ENCODE assay signal across 18 cellular contexts in the genomic region with DNA sequence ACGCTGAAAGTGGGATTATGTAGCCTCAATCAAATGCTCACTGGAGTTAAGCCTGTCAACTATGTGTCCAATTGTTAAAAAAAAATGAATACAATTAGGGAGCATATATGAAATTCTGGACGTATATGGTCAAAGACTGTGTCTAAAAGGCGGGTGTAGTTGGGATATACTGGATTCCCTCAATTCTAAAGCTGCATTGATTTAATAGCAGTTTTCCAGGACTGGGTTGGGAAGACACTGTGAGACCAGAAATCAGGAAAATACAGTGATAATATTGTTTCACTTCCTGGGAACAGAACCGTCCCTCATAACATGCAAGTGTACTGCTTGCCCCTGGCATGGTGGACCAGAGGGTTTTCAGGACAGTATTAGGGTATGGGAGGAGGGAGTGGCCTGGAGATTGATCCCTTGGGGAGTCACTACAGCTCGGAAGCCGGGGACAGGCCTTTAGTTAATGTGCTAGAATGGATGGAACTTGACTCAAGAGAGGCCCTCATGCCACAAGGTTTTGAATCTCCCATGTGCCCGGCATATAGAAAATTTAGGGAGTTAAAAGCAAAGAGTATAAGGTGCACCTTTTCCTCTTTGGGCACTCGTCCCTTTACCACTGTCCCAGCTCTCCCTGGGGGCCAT.
DNase-seq lines count a peak whose midpoint lies in the region; TF ChIP-seq lines count a peak whose summit lies in the region.
"Had no signal": no experiment of that assay in that cellular context is flagged by ENCODE, and none has a peak within 500 bp of the region (broad histone marks: within the 10 kb centered on the region; RNA-seq: fewer than 3 reads in every experiment).

No MANE protein-coding gene starts in this region.

- H3K36me3 ChIP-seq in BLaER1 treated with 17β-estradiol and CSF1 and Interleukin-3, amounts not matched to agents 10 nM and 100 nM = no peaks in the 10 kb centered on the region
- H3K36me3 ChIP-seq: cardiac muscle cell, HAP-1 had no signal

- H3K4me3 Mint-ChIP-seq in nephron = no peak overlapping the region
- H3K4me3 Mint-ChIP-seq: activated B cell treated with CpG ODN at 0.5 μM for 24 hours; activated CD8-positive, alpha-beta T cell treated with anti-CD3 and anti-CD28 coated beads, Interleukin-2, amount 10 ng/mL, durations not matched to agents 7 days and 5 days; T-helper 2 cell treated with Interferon-gamma antibody and Interleukin-4, amounts not matched to agents 5 μg/mL and 100 μg/mL, for 36 hours had no signal

- H3K27me3 Mint-ChIP-seq in nephron (ENCODE audit: low read depth) = no peaks in the 10 kb centered on the region
- H3K27me3 Mint-ChIP-seq: activated B cell treated with CpG ODN at 0.5 μM for 24 hours had no signal

- H3K4me1 Mint-ChIP-seq in nephron = peaks cover 89% of the 10 kb centered on the region

- peaks cover 0 to 3% (median 0%) of the 10 kb centered on the region in 11 experiments; a peak in 2 of 22 replicates for H3K9me3 ChIP-seq in BLaER1 treated with 17β-estradiol and CSF1 and Interleukin-3, amounts not matched to agents 10 nM and 100 nM (replicated peaks in 1 of 11)
- H3K9me3 ChIP-seq: HAP-1 had no signal

- no peaks in the 10 kb centered on the region for H3K36me3 Mint-ChIP-seq in nephron (ENCODE audit: low read depth)

- peak overlapping the region in 9 of 11 experiments; percentile 19 to 92 (median 83); a peak in 8 of 22 replicates for H3K27ac ChIP-seq in BLaER1 treated with 17β-estradiol and CSF1 and Interleukin-3, amounts not matched to agents 10 nM and 100 nM
- H3K27ac ChIP-seq in coronary artery = peak overlapping the region; percentile 1 to 59
- peak overlapping the region; percentile 66 for H3K27ac ChIP-seq in substantia nigra (ENCODE audit: low read depth, low read length, poor library complexity, severe bottlenecking)
- H3K27ac ChIP-seq: SK-N-MC had no signal

- peak; percentile 59 for DNase-seq in coronary artery (ENCODE audit: low spot score)
- DNase-seq in substantia nigra (lab: John Stamatoyannopoulos, UW) = no peak
- no peak for DNase-seq in Ammon's horn (ENCODE audit: low spot score)
- DNase-seq in mesenteric fat pad (ENCODE audit: low spot score) = no peak
- no peak for DNase-seq in activated gamma-delta T cell treated with Interleukin-2 at 50 U/mL for 16 hours
- DNase-seq in GM19238 (ENCODE audit: insufficient read length, low spot score) = no peak
- DNase-seq: activated B cell treated with CpG ODN at 0.5 μM for 24 hours; activated CD8-positive, alpha-beta T cell treated with anti-CD3 and anti-CD28 coated beads, Interleukin-2, amount 10 ng/mL, durations not matched to agents 7 days and 5 days; effector CD8-positive, alpha-beta T cell; NCI-H1436 treated with DMSO at 0.1 percent for 48 hours; NCI-H2171; PC-3 had no signal

- peak overlapping the region; percentile 66 to 89 (median 81) for H3K4me2 ChIP-seq in BLaER1 treated with 17β-estradiol and CSF1 and Interleukin-3, amounts not matched to agents 10 nM and 100 nM

- peak overlapping the region in 2 of 3 experiments; percentile 97 to 100 for H3K27ac Mint-ChIP-seq in nephron
- H3K27ac Mint-ChIP-seq: activated B cell treated with CpG ODN at 0.5 μM for 24 hours; activated CD8-positive, alpha-beta T cell treated with anti-CD3 and anti-CD28 coated beads, Interleukin-2, amount 10 ng/mL, durations not matched to agents 7 days and 5 days; T-helper 2 cell treated with Interferon-gamma antibody and Interleukin-4, amounts not matched to agents 5 μg/mL and 100 μg/mL, for 36 hours had no signal

- no peak for TF ChIP-seq CTCF in coronary artery (IDR thresholded peaks at IDR 0.05)
- no peak for TF ChIP-seq CTCF in nephron (IDR thresholded peaks at IDR 0.05; ENCODE audit: unreplicated experiment in 3 of 3)

- H4K20me1 ChIP-seq in BLaER1 treated with 17β-estradiol and CSF1 and Interleukin-3, amounts not matched to agents 10 nM and 100 nM = no peaks in the 10 kb centered on the region

- H3K9me3 Mint-ChIP-seq in nephron = no peaks in the 10 kb centered on the region
- H3K9me3 Mint-ChIP-seq: activated B cell treated with CpG ODN at 0.5 μM for 24 hours; T-helper 2 cell treated with Interferon-gamma antibody and Interleukin-4, amounts not matched to agents 5 μg/mL and 100 μg/mL, for 36 hours had no signal

- H3K9ac ChIP-seq in BLaER1 treated with 17β-estradiol and CSF1 and Interleukin-3, amounts not matched to agents 10 nM and 100 nM = peak overlapping the region in 2 of 11 experiments; percentile 34 to 79; a peak in 2 of 22 replicates

- H3K4me3 ChIP-seq in BLaER1 treated with 17β-estradiol and CSF1 and Interleukin-3, amounts not matched to agents 10 nM and 100 nM = no peak overlapping the region
- H3K4me3 ChIP-seq in coronary artery = no peak overlapping the region
- H3K4me3 ChIP-seq: cardiac muscle cell, HAP-1, SK-N-MC had no signal

- H3K27me3 ChIP-seq in BLaER1 treated with 17β-estradiol and CSF1 and Interleukin-3, amounts not matched to agents 10 nM and 100 nM = peaks cover 0 to 10% (median 0%) of the 10 kb centered on the region in 11 experiments; a peak in 5 of 22 replicates
- H3K27me3 ChIP-seq: cardiac muscle cell had no signal

- H3K4me1 ChIP-seq in BLaER1 treated with 17β-estradiol and CSF1 and Interleukin-3, amounts not matched to agents 10 nM and 100 nM = peaks cover 69 to 96% (median 85%) of the 10 kb centered on the region in 10 experiments
- H3K4me1 ChIP-seq: HAP-1 had no signal

Comparison
In these comparisons a context has a peak if more than half of its experiments do, and no peak if none do; other contexts are left out.
1. H3K27ac ChIP-seq: peak in every context shown above with its lines; median percentile 83 in BLaER1 treated with 17β-estradiol and CSF1 and Interleukin-3, amounts not matched to agents 10 nM and 100 nM; 66 in substantia nigra; 30 in coronary artery.